In the genomic region with DNA sequence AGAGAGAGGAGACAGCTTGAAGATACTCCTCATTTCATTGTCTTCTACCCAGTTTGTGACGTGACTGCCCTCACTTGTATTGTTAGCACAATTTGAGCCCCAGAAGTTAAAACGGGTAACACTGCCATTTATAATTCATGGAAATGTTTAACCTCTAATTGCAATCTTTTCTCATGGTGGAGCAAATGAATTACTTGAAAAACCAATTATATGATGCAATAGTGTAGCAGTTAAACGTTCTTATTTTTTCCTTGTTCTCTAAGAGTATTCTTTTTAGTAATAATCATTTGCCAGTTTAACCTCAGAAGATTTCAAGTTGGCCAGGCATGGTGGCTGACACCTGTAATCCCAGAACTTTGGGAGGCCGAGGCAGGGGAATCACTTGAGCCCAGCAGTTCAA, we compare ENCODE assay signal across 31 cellular contexts.
"Had no signal": no experiment of that assay in that cellular context is flagged by ENCODE, and none has a peak within 500 bp of the region (broad histone marks: within the 10 kb centered on the region; RNA-seq: fewer than 3 reads in every experiment).

No MANE protein-coding gene starts in this region.

- H3K9me3 Mint-ChIP-seq: activated B cell treated with CpG ODN at 0.5 μM for 24 hours; activated CD8-positive, alpha-beta T cell treated with anti-CD3 and anti-CD28 coated beads for 36 hours; activated T-cell treated with anti-CD3 and anti-CD28 coated beads, Interleukin-2, amount 50 U/mL, for 4 hours; activated T-helper 17 cell treated with anti-CD3 and anti-CD28 coated beads, Interleukin-2, amount 50 U/mL, for 72 hours; central memory CD8-positive, alpha-beta T cell; dendritic cell treated with granulocyte-macrophage colony-stimulating factor and Interleukin-4, amounts not matched to agents 40 ng/mL and 50 ng/mL, for 4 days; effector memory CD8-positive, alpha-beta T cell; T-helper 1 cell treated with Interleukin-12 subunit alpha and Interleukin-12 subunit beta and Interleukin-4 antibody, amounts not matched to agents 30 μg/mL and 1 μg/mL, for 36 hours had no signal

- H3K27ac Mint-ChIP-seq: activated B cell treated with CpG ODN at 0.5 μM for 24 hours; activated CD8-positive, alpha-beta T cell treated with anti-CD3 and anti-CD28 coated beads for 36 hours; activated naive CD8-positive, alpha-beta T cell; activated T-helper 17 cell treated with anti-CD3 and anti-CD28 coated beads, Interleukin-2, amount 50 U/mL, for 72 hours; dendritic cell treated with granulocyte-macrophage colony-stimulating factor and Interleukin-4, amounts not matched to agents 40 ng/mL and 50 ng/mL, for 4 days; effector memory CD8-positive, alpha-beta T cell; T-helper 1 cell treated with Interleukin-12 subunit alpha and Interleukin-12 subunit beta and Interleukin-4 antibody, amounts not matched to agents 30 μg/mL and 1 μg/mL, for 36 hours had no signal

- H3K27me3 Mint-ChIP-seq: activated CD8-positive, alpha-beta T cell treated with anti-CD3 and anti-CD28 coated beads for 36 hours; activated naive CD8-positive, alpha-beta T cell; activated T-helper 17 cell treated with anti-CD3 and anti-CD28 coated beads, Interleukin-2, amount 50 U/mL, for 72 hours had no signal

- H3K27ac ChIP-seq: brain microvascular endothelial cell, coronary artery, dorsolateral prefrontal cortex, foreskin keratinocyte, gastrocnemius medialis, WERI-Rb-1 had no signal

- ATAC-seq: activated CD4-positive, CD25-positive, alpha-beta regulatory T cell treated with anti-CD3 and anti-CD28 coated beads, Interleukin-2, amount 50 U/mL, for 24 hours; activated CD8-positive, alpha-beta T cell treated with anti-CD3 and anti-CD28 coated beads for 36 hours; activated T-cell treated with anti-CD3 and anti-CD28 coated beads, Interleukin-2, amount 50 U/mL, for 4 hours; activated T-helper 17 cell treated with anti-CD3 and anti-CD28 coated beads, Interleukin-2, amount 50 U/mL, for 72 hours; effector memory CD8-positive, alpha-beta T cell; foreskin keratinocyte; gastrocnemius medialis; heart left ventricle had no signal

- H3K4me1 ChIP-seq: foreskin keratinocyte, gastrocnemius medialis had no signal

- H3K4me3 ChIP-seq: coronary artery, dorsolateral prefrontal cortex, esophagus muscularis mucosa, gastrocnemius medialis, heart left ventricle had no signal

- H3K4me1 Mint-ChIP-seq: activated B cell treated with CpG ODN at 0.5 μM for 24 hours; central memory CD8-positive, alpha-beta T cell had no signal

- H3K4me3 Mint-ChIP-seq: activated B cell treated with CpG ODN at 0.5 μM for 24 hours; activated CD8-positive, alpha-beta T cell treated with anti-CD3 and anti-CD28 coated beads for 36 hours; activated naive CD8-positive, alpha-beta T cell; activated T-cell treated with anti-CD3 and anti-CD28 coated beads, Interleukin-2, amount 50 U/mL, for 4 hours; activated T-helper 17 cell treated with anti-CD3 and anti-CD28 coated beads, Interleukin-2, amount 50 U/mL, for 72 hours; central memory CD8-positive, alpha-beta T cell; dendritic cell treated with granulocyte-macrophage colony-stimulating factor and Interleukin-4, amounts not matched to agents 40 ng/mL and 50 ng/mL, for 4 days; effector memory CD8-positive, alpha-beta T cell; T-helper 1 cell treated with Interleukin-12 subunit alpha and Interleukin-12 subunit beta and Interleukin-4 antibody, amounts not matched to agents 30 μg/mL and 1 μg/mL, for 36 hours had no signal

- H3K9me3 ChIP-seq: esophagus muscularis mucosa, gastrocnemius medialis, heart left ventricle had no signal

- H3K36me3 ChIP-seq: brain microvascular endothelial cell, gastrocnemius medialis had no signal

- H3K27me3 ChIP-seq: brain microvascular endothelial cell, dorsolateral prefrontal cortex, esophagus muscularis mucosa, foreskin keratinocyte, gastrocnemius medialis, heart left ventricle had no signal

- DNase-seq: activated B cell treated with CpG ODN at 0.5 μM for 24 hours; activated CD4-positive, alpha-beta T cell treated with anti-CD3 and anti-CD28 coated beads for 48 hours; activated CD4-positive, alpha-beta T cell treated with anti-CD3 and anti-CD28 coated beads, Interleukin-2, amount 50 U/mL, for 1 hour; activated CD4-positive, alpha-beta T cell treated with anti-CD3 and anti-CD28 coated beads, Interleukin-2, amount 50 U/mL, for 48 hours; activated CD8-positive, alpha-beta memory T cell treated with anti-CD3 and anti-CD28 coated beads for 24 hours; activated CD8-positive, alpha-beta T cell treated with anti-CD3 and anti-CD28 coated beads for 36 hours; activated effector memory CD4-positive, alpha-beta T cell treated with Interleukin-2 at 50 U/mL for 16 hours; activated gamma-delta T cell treated with Interleukin-2 at 50 U/mL for 16 hours; activated naive CD4-positive, alpha-beta T cell treated with anti-CD3 and anti-CD28 coated beads, Interleukin-2, amount 50 U/mL, for 16 hours; activated naive CD4-positive, alpha-beta T cell treated with Interleukin-2 at 50 U/mL for 16 hours; activated T-cell treated with anti-CD3 and anti-CD28 coated beads, Interleukin-2, amount 50 U/mL, for 4 hours; amniotic stem cell; anterior cingulate cortex; brain microvascular endothelial cell; dorsolateral prefrontal cortex; effector memory CD8-positive, alpha-beta T cell; erythroblast; foreskin keratinocyte; gastrocnemius medialis; glutamatergic neuron; heart left ventricle; T1000; WERI-Rb-1 had no signal
